Comparison of ENCODE assay signal across 1 cellular context in the genomic region with DNA sequence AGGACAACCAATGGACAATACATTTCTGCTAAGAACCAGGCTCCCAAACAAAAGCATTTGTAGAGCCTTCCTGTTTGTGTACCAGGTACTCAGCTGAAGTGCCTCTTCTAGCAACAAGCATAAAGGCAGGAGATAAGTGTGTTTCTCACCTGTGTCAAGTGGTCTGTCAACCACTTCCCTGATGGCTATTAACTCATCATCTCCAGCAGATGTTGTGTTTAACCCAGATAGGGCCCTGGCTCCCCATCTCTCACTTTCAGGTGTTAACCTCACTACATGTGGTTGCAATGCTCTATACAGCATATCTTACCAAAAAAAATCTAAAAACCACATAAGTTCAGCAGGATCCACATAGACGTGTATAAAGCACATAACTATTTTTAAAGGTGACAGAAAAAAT.
TF ChIP-seq lines count a peak whose summit lies in the region.

No MANE protein-coding gene starts in this region.

TF ChIP-seq in SK-N-SH treated with all-trans-retinoic acid at 6 μM for 48 hours, 23 proteins besides CTCF, POLR2A, EP300 and RAD21 (continued from another document):
- TF ChIP-seq, protein P1, sequence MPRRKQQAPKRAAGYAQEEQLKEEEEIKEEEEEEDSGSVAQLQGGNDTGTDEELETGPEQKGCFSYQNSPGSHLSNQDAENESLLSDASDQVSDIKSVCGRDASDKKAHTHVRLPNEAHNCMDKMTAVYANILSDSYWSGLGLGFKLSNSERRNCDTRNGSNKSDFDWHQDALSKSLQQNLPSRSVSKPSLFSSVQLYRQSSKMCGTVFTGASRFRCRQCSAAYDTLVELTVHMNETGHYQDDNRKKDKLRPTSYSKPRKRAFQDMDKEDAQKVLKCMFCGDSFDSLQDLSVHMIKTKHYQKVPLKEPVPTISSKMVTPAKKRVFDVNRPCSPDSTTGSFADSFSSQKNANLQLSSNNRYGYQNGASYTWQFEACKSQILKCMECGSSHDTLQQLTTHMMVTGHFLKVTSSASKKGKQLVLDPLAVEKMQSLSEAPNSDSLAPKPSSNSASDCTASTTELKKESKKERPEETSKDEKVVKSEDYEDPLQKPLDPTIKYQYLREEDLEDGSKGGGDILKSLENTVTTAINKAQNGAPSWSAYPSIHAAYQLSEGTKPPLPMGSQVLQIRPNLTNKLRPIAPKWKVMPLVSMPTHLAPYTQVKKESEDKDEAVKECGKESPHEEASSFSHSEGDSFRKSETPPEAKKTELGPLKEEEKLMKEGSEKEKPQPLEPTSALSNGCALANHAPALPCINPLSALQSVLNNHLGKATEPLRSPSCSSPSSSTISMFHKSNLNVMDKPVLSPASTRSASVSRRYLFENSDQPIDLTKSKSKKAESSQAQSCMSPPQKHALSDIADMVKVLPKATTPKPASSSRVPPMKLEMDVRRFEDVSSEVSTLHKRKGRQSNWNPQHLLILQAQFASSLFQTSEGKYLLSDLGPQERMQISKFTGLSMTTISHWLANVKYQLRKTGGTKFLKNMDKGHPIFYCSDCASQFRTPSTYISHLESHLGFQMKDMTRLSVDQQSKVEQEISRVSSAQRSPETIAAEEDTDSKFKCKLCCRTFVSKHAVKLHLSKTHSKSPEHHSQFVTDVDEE (CRISPR knock-in tag; IDR thresholded peaks at IDR 0.05), result no peak
